Comparison of ENCODE assay signal across 8 cellular contexts in the genomic region with DNA sequence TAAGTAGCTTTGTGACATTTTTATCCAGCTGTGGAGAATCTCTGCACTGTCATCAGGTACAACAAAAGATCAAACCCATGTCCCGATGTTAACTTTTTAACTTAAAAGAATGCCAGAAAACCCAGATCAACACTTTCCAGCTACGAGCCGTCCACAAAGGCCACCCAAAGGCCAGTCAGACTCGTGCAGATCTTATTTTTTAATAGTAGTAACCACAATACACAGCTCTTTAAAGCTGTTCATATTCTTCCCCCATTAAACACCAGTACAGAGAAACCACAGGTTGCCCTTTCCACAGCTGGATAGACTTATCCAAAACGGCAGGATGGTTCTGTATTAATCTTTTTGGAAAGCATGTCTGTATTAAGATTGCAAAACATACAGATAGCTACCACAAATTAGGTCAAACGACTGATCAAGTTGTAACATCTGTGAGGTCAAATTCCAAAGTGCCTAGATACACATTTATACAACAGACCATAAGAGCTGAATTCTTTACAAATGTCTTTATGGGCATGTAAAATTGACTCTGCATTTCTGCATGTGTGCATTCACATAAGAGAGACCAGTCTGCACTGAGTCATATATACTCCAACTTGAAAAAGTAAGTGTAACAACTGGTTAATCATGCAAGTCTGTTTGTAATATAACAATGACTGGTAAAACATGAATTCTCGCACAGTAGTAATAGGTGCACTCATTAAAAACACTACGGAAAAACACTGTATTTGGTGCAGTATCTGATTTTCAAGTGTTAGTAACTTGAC. TPM values are rescaled to one million over a fixed set of nuclear protein-coding genes. Genes with fewer than 3 reads are reported as not detected.
DNase-seq lines count a peak whose midpoint lies in the region; ATAC-seq and TF ChIP-seq lines count a peak whose summit lies in the region.

No MANE protein-coding gene starts in this region.

- no peaks in the 10 kb centered on the region for H3K27me3 ChIP-seq in SK-N-SH (ENCODE audit: insufficient read depth)

- peak; percentile 12 to 18 for ATAC-seq in activated T-cell treated with anti-CD3 and anti-CD28 coated beads, Interleukin-2, amount 50 U/mL, for 4 hours
- ATAC-seq in GM21423 (IDR thresholded peaks at IDR 0.05; ENCODE audit: unreplicated experiment), result no peak

- peak overlapping the region; percentile 71 to 83 for H3K4me3 ChIP-seq in SK-N-SH (ENCODE audit: low read depth in 2 of 2, low read length in 1 of 2)
- H3K4me3 ChIP-seq in epithelial cell of proximal tubule (ENCODE audit: low read depth, low read length), result peak overlapping the region; percentile 80

- H3K9ac ChIP-seq in SK-N-SH, result peak overlapping the region; percentile 94

- CTCF ChIA-PET in SK-N-SH (lab: Yijun Ruan, JAX), result interaction anchor here (1.1 to 8.3 kb wide), 13 partner anchors 8 to 487 kb away, joined by 3 to 73 read pairs (median 5); no protein-coding TSS in a partner anchor

- no peaks in the 10 kb centered on the region for H3K9me2 ChIP-seq in SK-N-SH

- POLR2A ChIA-PET in SK-N-SH (lab: Yijun Ruan, JAX), result interaction anchor here (0.6 to 2.3 kb wide), 12 partner anchors 7 to 479 kb away, joined by 3 to 21 read pairs (median 4); no protein-coding TSS in a partner anchor

- TF ChIP-seq CTCF in SK-N-SH (IDR thresholded peaks at IDR 0.05), result no peak
- TF ChIP-seq CTCF in epithelial cell of proximal tubule (conservative IDR thresholded peaks at IDR 0.05; ENCODE audit: low read depth, low read length), result no peak
- TF ChIP-seq CTCF in neural crest cell (conservative IDR thresholded peaks at IDR 0.05), result no peak

- WGBS in SK-N-SH (ENCODE audit: low lambda C conversion rate), result 2% methylated on average over 8 of the region's 8 CpGs

- peaks cover 89% of the 10 kb centered on the region for H3K79me2 ChIP-seq in SK-N-SH (ENCODE audit: insufficient read depth)

- TF ChIP-seq RAD21 in SK-N-SH (IDR thresholded peaks at IDR 0.05; ENCODE audit: low read length), result no peak

- H3K36me3 ChIP-seq in SK-N-SH (replicated peaks in 1 of 2; ENCODE audit: control insufficient read depth in 1 of 2, insufficient read depth in 2 of 2, low read length in 1 of 2), result peaks cover 51 to 66% of the 10 kb centered on the region in 2 experiments

- H3K4me2 ChIP-seq in SK-N-SH, result peak overlapping the region; percentile 90

- no peak for TF ChIP-seq EP300 in SK-N-SH (IDR thresholded peaks at IDR 0.05; ENCODE audit: borderline replicate concordance in 1 of 2, low read depth in 1 of 2, low read length in 1 of 2)

- H3K4me1 ChIP-seq in SK-N-SH (ENCODE audit: control insufficient read depth in 1 of 2, insufficient read depth in 2 of 2, low read depth in 1 of 2, low read length in 1 of 2), result peaks cover 29 to 55% of the 10 kb centered on the region in 2 experiments

- H3K36me3 Mint-ChIP-seq in activated T-cell treated with anti-CD3 and anti-CD28 coated beads, Interleukin-2, amount 50 U/mL, for 4 hours (ENCODE audit: insufficient read depth), result peaks cover 43% of the 10 kb centered on the region
- H3K36me3 Mint-ChIP-seq in neural crest cell (ENCODE audit: low read depth), result peaks cover 7% of the 10 kb centered on the region

- H2AFZ ChIP-seq in SK-N-SH (ENCODE audit: low read depth), result no peak overlapping the region

- peaks cover 21% of the 10 kb centered on the region for H4K20me1 ChIP-seq in SK-N-SH (ENCODE audit: insufficient read depth)

- H3K27ac Mint-ChIP-seq in neural crest cell (ENCODE audit: unreplicated experiment), result peak overlapping the region; percentile 54

- no peak for DNase-seq in activated T-cell treated with anti-CD3 and anti-CD28 coated beads, Interleukin-2, amount 50 U/mL, for 4 hours
- DNase-seq in activated T-cell treated with anti-CD3 and anti-CD28 coated beads, Interleukin-2, amount 50 U/mL, for 1 hour, result no peak
- DNase-seq in SK-N-SH (no peak), epithelial cell of proximal tubule (ENCODE audit: low read depth) (no peak), neural crest cell (ENCODE audit: low read depth, low spot score) (no peak), mesenteric fat pad (ENCODE audit: low spot score) (no peak), GM19240 (ENCODE audit: insufficient read length, low spot score) (no peak)

- no peaks in the 10 kb centered on the region for H3K9me3 ChIP-seq in SK-N-SH

- peak overlapping the region; percentile 98 to 100 for H3K27ac ChIP-seq in SK-N-SH (ENCODE audit: low read depth in 2 of 2, low read length in 1 of 2)

- H3K4me1 Mint-ChIP-seq in activated T-cell treated with anti-CD3 and anti-CD28 coated beads, Interleukin-2, amount 50 U/mL, for 4 hours (ENCODE audit: low read depth), result peaks cover 65% of the 10 kb centered on the region
- peaks cover 79% of the 10 kb centered on the region for H3K4me1 Mint-ChIP-seq in neural crest cell

- peak overlapping the region; percentile 95 for H3K4me3 Mint-ChIP-seq in activated T-cell treated with anti-CD3 and anti-CD28 coated beads, Interleukin-2, amount 50 U/mL, for 4 hours
- peak overlapping the region; percentile 95 for H3K4me3 Mint-ChIP-seq in neural crest cell

- H3K9me3 Mint-ChIP-seq in activated T-cell treated with anti-CD3 and anti-CD28 coated beads, Interleukin-2, amount 50 U/mL, for 4 hours, result no peaks in the 10 kb centered on the region
- no peaks in the 10 kb centered on the region for H3K9me3 Mint-ChIP-seq in neural crest cell

- no peaks in the 10 kb centered on the region for H3K27me3 Mint-ChIP-seq in activated T-cell treated with anti-CD3 and anti-CD28 coated beads, Interleukin-2, amount 50 U/mL, for 4 hours (ENCODE audit: low read depth)
- peaks cover 3% of the 10 kb centered on the region for H3K27me3 Mint-ChIP-seq in neural crest cell (ENCODE audit: low read depth)

- H3F3A ChIP-seq in SK-N-SH (replicated peaks; ENCODE audit: insufficient read depth), result peaks cover 56% of the 10 kb centered on the region

TF ChIP-seq in SK-N-SH, 30 proteins besides CTCF, POLR2A, EP300 and RAD21:
- TF ChIP-seq TCF12 (IDR thresholded peaks at IDR 0.05) (peak; percentile 18), POLR2AphosphoS5 (IDR thresholded peaks at IDR 0.05; ENCODE audit: low read depth, low read length) (no peak), FOSL2 (IDR thresholded peaks at IDR 0.05; ENCODE audit: borderline replicate concordance, low read depth) (0 out of 2 replicates have a peak, but pooled peaks have one; percentile 8)

RNA-seq across cellular contexts. Expression of a gene that starts 5.1 kb away (rescaled TPM):
- total RNA-seq in activated T-cell treated with anti-CD3 and anti-CD28 coated beads, Interleukin-2, amount 50 U/mL, for 4 hours, result 10 to 100 TPM; 69.3 to 86.1 (median 75.2) TPM
- polyA plus RNA-seq in SK-N-SH (2012; rRNA removed), result 40.3 and 73.9 TPM in 2 replicates
- polyA plus RNA-seq in SK-N-SH (2012; cell fraction: cytosol; rRNA removed), result 28.1 and 46.6 TPM in 2 replicates
- polyA plus RNA-seq in SK-N-SH (2012; cell fraction: nucleus; rRNA removed), result 73.9 and 167 TPM in 2 replicates
- total RNA-seq in epithelial cell of proximal tubule, result 45.6 and 70.5 TPM in 2 replicates
- total RNA-seq in neural crest cell, result 55.6 and 59.9 TPM in 2 replicates
- 108 TPM for total RNA-seq in mesenteric fat pad
